Comparison of ENCODE assay signal across 1 cellular context in genomic region chr11:7019500-7020182, GRCh38.
TF ChIP-seq lines count a peak whose summit lies in the region.

No MANE protein-coding gene starts in this region.

TF ChIP-seq in GM12878, 131 proteins besides CTCF, POLR2A, EP300 and RAD21 (continued from another document):
- no peak for TF ChIP-seq ZNF687 (IDR thresholded peaks at IDR 0.05)
- TF ChIP-seq HDGF (IDR thresholded peaks at IDR 0.05): no peak
- TF ChIP-seq FOXM1 (IDR thresholded peaks at IDR 0.05; ENCODE audit: low read depth, low read length): no peak
- TF ChIP-seq SKIL (IDR thresholded peaks at IDR 0.05; ENCODE audit: low read depth, poor library complexity, severe bottlenecking): no peak
- no peak for TF ChIP-seq SIX5 (IDR thresholded peaks at IDR 0.05; ENCODE audit: low read depth, low read length, severe bottlenecking)
- TF ChIP-seq SMAD5 (IDR thresholded peaks at IDR 0.05; ENCODE audit: low read depth): no peak
- TF ChIP-seq SUZ12 (IDR thresholded peaks at IDR 0.05; ENCODE audit: unreplicated experiment): no peak
- no peak for TF ChIP-seq MTA2 (IDR thresholded peaks at IDR 0.05; ENCODE audit: low read depth)
- TF ChIP-seq MYC (IDR thresholded peaks at IDR 0.05; ENCODE audit: insufficient read depth, insufficient read length, insufficient replicate concordance, low read length, severe bottlenecking): no peak
- no peak for TF ChIP-seq E2F8 (IDR thresholded peaks at IDR 0.05; ENCODE audit: low read depth, partially characterized antibody)
- no peak for TF ChIP-seq SIN3A (IDR thresholded peaks at IDR 0.05; ENCODE audit: low read depth, low read length)
- no peak for TF ChIP-seq CHD1 (IDR thresholded peaks at IDR 0.05; ENCODE audit: low read depth, low read length)
- no peak for TF ChIP-seq RELA (IDR thresholded peaks at IDR 0.05; ENCODE audit: borderline replicate concordance, partially characterized antibody)
- no peak for TF ChIP-seq CEBPB (IDR thresholded peaks at IDR 0.05; ENCODE audit: borderline replicate concordance in 1 of 2, low read depth in 2 of 2, low read length in 2 of 2)
- TF ChIP-seq ATF2 (IDR thresholded peaks at IDR 0.05; ENCODE audit: low read length): no peak
- no peak for TF ChIP-seq CREM (IDR thresholded peaks at IDR 0.05; ENCODE audit: low read depth)
- TF ChIP-seq ZSCAN29 (IDR thresholded peaks at IDR 0.05): no peak
- TF ChIP-seq ASH2L (IDR thresholded peaks at IDR 0.05; ENCODE audit: borderline replicate concordance, low read depth): no peak
